Comparison of ENCODE assay signal across 13 cellular contexts in genomic region chr22:28911279-28911640, GRCh38. TPM values are rescaled to one million over a fixed set of nuclear protein-coding genes. Genes with fewer than 3 reads are reported as not detected.
A peak's percentile ranks its signal among the peaks of the same experiment; 100 is the strongest.
DNase-seq lines count a peak whose midpoint lies in the region; ATAC-seq, FAIRE-seq and TF ChIP-seq lines count a peak whose summit lies in the region.
"Had no signal": no experiment of that assay in that cellular context is flagged by ENCODE, and none has a peak within 500 bp of the region (broad histone marks: within the 10 kb centered on the region; RNA-seq: fewer than 3 reads in every experiment).

No MANE protein-coding gene starts in this region.

- DNase-seq in breast epithelium (ENCODE audit: low spot score in 2 of 2), result no peak
- DNase-seq in mammary epithelial cell, result no peak
- DNase-seq in left colon, result no peak
- DNase-seq in posterior vena cava (ENCODE audit: low spot score), result peak; percentile 14
- peak in 1 of 2 donors; percentile 53 for DNase-seq in aorta
- no peak for DNase-seq in GM13976 (ENCODE audit: low spot score)
- DNase-seq in H54 (ENCODE audit: insufficient read length, low spot score), result no peak
- DNase-seq: activated CD4-positive, CD25-positive, alpha-beta regulatory T cell; activated CD8-positive, alpha-beta memory T cell treated with anti-CD3 and anti-CD28 coated beads, Interleukin-2, amount 50 U/mL, for 4 hours; retina; stimulated activated naive CD8-positive, alpha-beta T cell treated with anti-CD3 and anti-CD28 coated beads, Interleukin-15, Interleukin-2, amounts not matched to agents 100 U/mL and 50 U/mL, for 24 hours had no signal

- no TSS peak for BruUV-seq in mammary epithelial cell (replicated peaks; lab: Mats Ljungman, UMichigan)

- H3K36me3 ChIP-seq in breast epithelium, result no peaks in the 10 kb centered on the region
- H3K36me3 ChIP-seq in mammary epithelial cell (ENCODE audit: insufficient read depth, low read length), result no peaks in the 10 kb centered on the region
- no peaks in the 10 kb centered on the region for H3K36me3 ChIP-seq in aorta (ENCODE audit: control insufficient read depth in 1 of 2, insufficient read depth in 2 of 2, low read length in 1 of 2)

- FAIRE-seq in H54 (lab: Jason Lieb, UNC), result no peak

- ATAC-seq in left colon, result peak; percentile 21
- ATAC-seq in aorta (ENCODE audit: low FRiP score), result no peak
- no peak for ATAC-seq in GM21576 (IDR thresholded peaks at IDR 0.05; ENCODE audit: unreplicated experiment)
- ATAC-seq: activated naive CD4-positive, alpha-beta T cell treated with anti-CD3 and anti-CD28 coated beads, Interleukin-2, amount 50 U/mL, for 72 hours; stimulated activated naive CD8-positive, alpha-beta T cell treated with anti-CD3 and anti-CD28 coated beads, Interleukin-15, Interleukin-2, amounts not matched to agents 100 U/mL and 50 U/mL, for 24 hours had no signal

- H2AFZ ChIP-seq in mammary epithelial cell (ENCODE audit: low read depth, low read length), result no peak overlapping the region

- in situ Hi-C loops in mammary epithelial cell (cut with MboI; ENCODE audit: low sequenced_read_pairs in 2 of 2) (no loop called here), GM13976 (cut with MboI; ENCODE audit: low sequenced_read_pairs, unreplicated experiment) (no loop called here)

- TF ChIP-seq POLR2A in breast epithelium (IDR thresholded peaks at IDR 0.05), result no peak
- no peak for TF ChIP-seq POLR2A in H54 (IDR thresholded peaks at IDR 0.05; ENCODE audit: low read depth, low read length)

- H3K9ac ChIP-seq in mammary epithelial cell (ENCODE audit: insufficient read depth, low read length), result no peak overlapping the region

- H3K27ac ChIP-seq in breast epithelium (peak overlapping the region; percentile 34 to 73), mammary epithelial cell (ENCODE audit: insufficient read depth, low read depth, low read length) (no peak overlapping the region), aorta (ENCODE audit: low read depth in 1 of 2, low read length in 2 of 2) (peak overlapping the region; percentile 91 to 100)

- CTCF ChIA-PET in mammary epithelial cell (lab: Charles Lee; ENCODE audit: low non-redundant PET), result no interaction called here

- H3K79me2 ChIP-seq in mammary epithelial cell (ENCODE audit: insufficient read depth, low read length), result peaks cover 75% of the 10 kb centered on the region

- intact Hi-C loops in breast epithelium (cut with DNase I; ENCODE audit: low total_unique reads) (no loop called here), mammary epithelial cell (cut with micrococcal nuclease) (no loop called here), left colon (cut with DNase I, micrococcal nuclease) (no loop called here), posterior vena cava (cut with DNase I) (loop anchor here in 1 of 2 donors (10.0 kb wide), 1 partner anchor 134 kb away; no protein-coding TSS in a partner anchor), aorta (cut with DNase I) (loop anchor here in 1 of 2 donors (5.0 kb wide), 1 partner anchor 121 kb away; no protein-coding TSS in a partner anchor)

- H3K4me3 ChIP-seq in breast epithelium (no peak overlapping the region), mammary epithelial cell (replicated peaks in 1 of 3; ENCODE audit: insufficient read depth in 1 of 3, low read depth in 2 of 3, low read length in 3 of 3) (no peak overlapping the region), aorta (ENCODE audit: low read length in 2 of 2) (no peak overlapping the region)

- no peak overlapping the region for H3K4me2 ChIP-seq in mammary epithelial cell (ENCODE audit: insufficient read depth, low read depth, low read length)

- H3K4me1 ChIP-seq in breast epithelium, result peaks cover 0 to 13% of the 10 kb centered on the region in 2 donors
- H3K4me1 ChIP-seq in mammary epithelial cell (ENCODE audit: insufficient read depth, low read length), result peaks cover 10% of the 10 kb centered on the region
- peaks cover 10 to 14% of the 10 kb centered on the region in 2 donors for H3K4me1 ChIP-seq in aorta (ENCODE audit: control insufficient read depth in 1 of 2, insufficient read depth in 2 of 2, low read length in 2 of 2)

- WGBS in mammary epithelial cell (ENCODE audit: low coverage, missing lambda C conversion rate), result 92% methylated on average over 4 of the region's 4 CpGs
- WGBS in aorta, 2 donors, result 15 to 17% methylated on average over 4 of the region's 4 CpGs

- dilution Hi-C loops in mammary epithelial cell (cut with HindIII; ENCODE audit: low sequenced_read_pairs), result no loop called here

- H3K9me3 ChIP-seq in breast epithelium (no peaks in the 10 kb centered on the region), mammary epithelial cell (replicated peaks; ENCODE audit: insufficient read depth, low read length) (no peaks in the 10 kb centered on the region), aorta (ENCODE audit: control insufficient read depth, low read length) (no peaks in the 10 kb centered on the region)

- no peak for TF ChIP-seq CTCF in breast epithelium (IDR thresholded peaks at IDR 0.05)
- no peak for TF ChIP-seq CTCF in mammary epithelial cell (conservative IDR thresholded peaks at IDR 0.05 in 1 of 2, IDR thresholded peaks at IDR 0.05 in 1 of 2; ENCODE audit: extremely low read depth in 1 of 2, insufficient read depth in 1 of 2, low read depth in 1 of 2, low read length in 2 of 2)
- TF ChIP-seq CTCF in GM13976 (IDR thresholded peaks at IDR 0.05; ENCODE audit: borderline replicate concordance, control extremely low read depth, extremely low read depth, insufficient read depth, missing control alignments), result no peak

- H3K27me3 ChIP-seq in breast epithelium, result no peaks in the 10 kb centered on the region
- no peaks in the 10 kb centered on the region for H3K27me3 ChIP-seq in mammary epithelial cell (ENCODE audit: insufficient read depth, low read length)
- H3K27me3 ChIP-seq in aorta (ENCODE audit: control insufficient read depth in 1 of 2, insufficient read depth in 2 of 2, low read length in 1 of 2), result no peaks in the 10 kb centered on the region

- no peaks in the 10 kb centered on the region for H4K20me1 ChIP-seq in mammary epithelial cell (ENCODE audit: insufficient read depth, low read length)

RNA-seq across cellular contexts. Expression of gene ZNRF3, which starts 27.9 kb away (rescaled TPM):
- total RNA-seq in breast epithelium (1 to 10 TPM; 6.9 to 7.9 (median 6.9) TPM), mammary epithelial cell (10 to 100 TPM in 1 of 2 donors, 1 to 10 TPM in 1; 9.5 to 14.5 TPM), left colon (1 to 10 TPM; 6.2 to 7.0 TPM), posterior vena cava (1 to 10 TPM; 7.5 to 8.5 TPM), aorta (10 to 100 TPM in 1 of 2 donors, 1 to 10 TPM in 1; 7.2 to 11.8 TPM)
- polyA plus RNA-seq in mammary epithelial cell (5.2 TPM), aorta (1 to 10 TPM; 1.4 to 2.9 TPM)
- 9.8 TPM for polyA minus RNA-seq in mammary epithelial cell
